28 cellular contexts compared by ENCODE assay signal in the genomic region with DNA sequence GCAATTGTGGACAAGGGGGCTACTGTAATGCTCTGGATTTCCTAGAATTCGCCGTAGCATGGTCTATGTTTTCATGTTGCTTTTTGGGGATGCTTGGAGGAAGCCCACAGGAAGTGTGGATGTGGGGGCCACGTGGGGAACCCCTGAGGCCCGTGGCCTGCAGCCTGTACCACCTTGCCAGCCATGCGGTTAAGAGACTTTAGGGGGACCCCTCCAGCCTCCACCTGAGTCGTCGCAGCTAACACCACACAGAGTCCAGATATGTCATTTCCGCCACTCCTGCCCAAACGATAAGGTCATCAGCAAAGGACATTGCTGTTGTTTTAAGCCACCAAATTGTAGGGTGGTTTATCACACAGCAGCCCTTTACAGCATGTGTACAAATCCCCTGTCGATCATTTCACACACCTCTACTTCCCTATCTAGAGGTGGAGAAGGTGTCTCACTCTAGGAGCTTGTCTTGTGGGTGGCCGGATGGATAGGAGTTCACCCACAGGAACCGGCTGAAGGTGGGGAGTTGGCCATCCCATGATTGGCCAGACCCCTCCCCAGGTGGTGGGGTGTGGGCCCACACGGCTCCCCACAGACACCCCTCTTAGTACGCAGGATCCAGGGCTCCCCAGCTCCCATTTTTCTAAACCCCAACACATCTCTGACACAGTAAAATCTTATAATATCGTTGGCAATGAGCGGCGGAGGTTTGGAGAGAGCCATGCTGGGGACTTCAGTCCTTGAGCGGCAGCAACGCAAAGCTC.
"Had no signal": no experiment of that assay in that cellular context is flagged by ENCODE, and none has a peak within 500 bp of the region (broad histone marks: within the 10 kb centered on the region; RNA-seq: fewer than 3 reads in every experiment).

No MANE protein-coding gene starts in this region.

- H3K27ac ChIP-seq: left lung, lower lobe of right lung, ovary, prostate gland, skin epidermis, stomach, testis, thyroid gland, transverse colon, upper lobe of left lung had no signal

- H3K27me3 Mint-ChIP-seq: stimulated activated naive B cell treated with anti-CD40 and anti-IgM and Interleukin-4, amounts not matched to agents 10 μg/mL and 1 μg/mL and 100 μg/mL, for 72 hours had no signal

- H3K4me3 Mint-ChIP-seq: naive thymus-derived CD8-positive, alpha-beta T cell; nephron; neural crest cell; stimulated activated naive B cell treated with anti-CD40 and anti-IgM and Interleukin-4, amounts not matched to agents 10 μg/mL and 1 μg/mL and 100 μg/mL, for 72 hours had no signal

- H3K36me3 Mint-ChIP-seq: naive thymus-derived CD8-positive, alpha-beta T cell; stimulated activated naive B cell treated with anti-CD40 and anti-IgM and Interleukin-4, amounts not matched to agents 10 μg/mL and 1 μg/mL and 100 μg/mL, for 72 hours had no signal

- H3K4me1 ChIP-seq: left lung, lower lobe of right lung, prostate gland, testis, thyroid gland, transverse colon, upper lobe of left lung had no signal

- FAIRE-seq: kidney, urothelium cell line had no signal

- H3K9me3 ChIP-seq: lower lobe of right lung, ovary, prostate gland, testis, thyroid gland, upper lobe of left lung had no signal

- DNase-seq: hippocampal formation; lower lobe of right lung; mammary epithelial cell; mesenchymal stem cell; naive thymus-derived CD8-positive, alpha-beta T cell; ovary; retina; right cardiac atrium; stimulated activated CD4-positive, alpha-beta T cell treated with anti-CD3 and anti-CD28 coated beads, Interleukin-12 subunit alpha, Interleukin-12 subunit beta, amount 100 ng/mL, for 4 hours; stimulated activated CD4-positive, alpha-beta T cell treated with anti-CD3 and anti-CD28 coated beads, Interleukin-15, amount 100 ng/mL, for 24 hours; stimulated activated CD4-positive, alpha-beta T cell treated with anti-CD3 and anti-CD28 coated beads, Interleukin-2, amount 100 ng/mL, for 24 hours; stimulated activated CD4-positive, alpha-beta T cell treated with anti-CD3 and anti-CD28 coated beads, Interleukin-4, amount 100 ng/mL, for 1 hour; stimulated activated naive B cell treated with anti-CD40 and anti-IgM and Interleukin-4, amounts not matched to agents 10 μg/mL and 1 μg/mL and 100 μg/mL, for 72 hours; stimulated activated naive CD8-positive, alpha-beta T cell treated with anti-CD3 and anti-CD28 coated beads, Interleukin-15, Interleukin-2, amounts not matched to agents 100 U/mL and 50 U/mL, for 24 hours; stomach; testis; thyroid gland; transverse colon; upper lobe of left lung had no signal

- H3K4me3 ChIP-seq: left lung, lower lobe of right lung, ovary, prostate gland, skin epidermis, stomach, thyroid gland, transverse colon, upper lobe of left lung had no signal

- H3K27ac Mint-ChIP-seq: naive thymus-derived CD8-positive, alpha-beta T cell; nephron; stimulated activated naive B cell treated with anti-CD40 and anti-IgM and Interleukin-4, amounts not matched to agents 10 μg/mL and 1 μg/mL and 100 μg/mL, for 72 hours had no signal

- ATAC-seq: left colon; left lung; naive thymus-derived CD8-positive, alpha-beta T cell; right cardiac atrium; sciatic nerve; stimulated activated naive B cell treated with anti-CD40 and anti-IgM and Interleukin-4, amounts not matched to agents 10 μg/mL and 1 μg/mL and 100 μg/mL, for 72 hours; stimulated activated naive CD8-positive, alpha-beta T cell treated with anti-CD3 and anti-CD28 coated beads, Interleukin-15, Interleukin-2, amounts not matched to agents 100 U/mL and 50 U/mL, for 24 hours had no signal

- H3K27me3 ChIP-seq: ovary, testis, thyroid gland, transverse colon, upper lobe of left lung had no signal

- H3K36me3 ChIP-seq: left lung, lower lobe of right lung, ovary, prostate gland, stomach, thyroid gland, transverse colon, upper lobe of left lung had no signal

- H3K4me1 Mint-ChIP-seq: nephron; neural crest cell; stimulated activated naive B cell treated with anti-CD40 and anti-IgM and Interleukin-4, amounts not matched to agents 10 μg/mL and 1 μg/mL and 100 μg/mL, for 72 hours had no signal
